Comparison of ENCODE assay signal across 16 cellular contexts in genomic region chr2:180539541-180539940, GRCh38.
"Had no signal": no experiment of that assay in that cellular context is flagged by ENCODE, and none has a peak within 500 bp of the region (broad histone marks: within the 10 kb centered on the region; RNA-seq: fewer than 3 reads in every experiment).

No MANE protein-coding gene starts in this region.

- H3K27ac Mint-ChIP-seq: activated naive CD4-positive, alpha-beta T cell treated with anti-CD3 and anti-CD28 coated beads, Interleukin-2, amount 10 ng/mL, durations not matched to agents 7 days and 5 days; activated T-helper 2 cell treated with anti-CD3 and anti-CD28 coated beads, Interferon-gamma antibody, Interleukin-2, Interleukin-4, amounts not matched to agents 10 μg/mL and 5 μg/mL and 100 μg/mL, durations not matched to agents 14 hours and 24 hours and 36 hours; nephron had no signal

- H3K36me3 Mint-ChIP-seq: activated naive CD4-positive, alpha-beta T cell treated with anti-CD3 and anti-CD28 coated beads, Interleukin-2, amount 10 ng/mL, durations not matched to agents 7 days and 5 days had no signal

- H3K27ac ChIP-seq: cardiac muscle cell, epithelial cell of prostate, tibial nerve, VCaP had no signal

- H3K9me3 Mint-ChIP-seq: activated naive CD4-positive, alpha-beta T cell treated with anti-CD3 and anti-CD28 coated beads, Interleukin-2, amount 10 ng/mL, durations not matched to agents 7 days and 5 days; activated T-helper 2 cell treated with anti-CD3 and anti-CD28 coated beads, Interferon-gamma antibody, Interleukin-2, Interleukin-4, amounts not matched to agents 10 μg/mL and 5 μg/mL and 100 μg/mL, durations not matched to agents 14 hours and 24 hours and 36 hours; nephron had no signal

- H3K4me3 Mint-ChIP-seq: activated naive CD4-positive, alpha-beta T cell treated with anti-CD3 and anti-CD28 coated beads, Interleukin-2, amount 10 ng/mL, durations not matched to agents 7 days and 5 days; nephron had no signal

- H3K27me3 ChIP-seq: cardiac muscle cell, tibial nerve had no signal

- H3K27me3 Mint-ChIP-seq: activated naive CD4-positive, alpha-beta T cell treated with anti-CD3 and anti-CD28 coated beads, Interleukin-2, amount 10 ng/mL, durations not matched to agents 7 days and 5 days had no signal

- H3K9me3 ChIP-seq: tibial nerve had no signal

- H3K4me1 Mint-ChIP-seq: activated naive CD4-positive, alpha-beta T cell treated with anti-CD3 and anti-CD28 coated beads, Interleukin-2, amount 10 ng/mL, durations not matched to agents 7 days and 5 days had no signal

- DNase-seq: activated CD4-positive, alpha-beta T cell treated with anti-CD3 and anti-CD28 coated beads for 1 hour; activated CD4-positive, alpha-beta T cell treated with anti-CD3 and anti-CD28 coated beads, Interleukin-2, amount 50 U/mL, for 4 hours; activated naive CD4-positive, alpha-beta T cell treated with anti-CD3 and anti-CD28 coated beads, Interleukin-2, amount 10 ng/mL, durations not matched to agents 7 days and 5 days; activated T-cell treated with anti-CD3 and anti-CD28 coated beads for 4 hours; foreskin melanocyte; head of caudate nucleus; occipital lobe; stimulated activated CD4-positive, alpha-beta T cell treated with anti-CD3 and anti-CD28 coated beads, Interleukin-4, amount 100 ng/mL, for 1 hour; stimulated activated naive CD4-positive, alpha-beta T cell; T-helper 9 cell had no signal

- H3K4me1 ChIP-seq: tibial nerve had no signal
